Comparison of ENCODE assay signal across 1 cellular context in the genomic region with DNA sequence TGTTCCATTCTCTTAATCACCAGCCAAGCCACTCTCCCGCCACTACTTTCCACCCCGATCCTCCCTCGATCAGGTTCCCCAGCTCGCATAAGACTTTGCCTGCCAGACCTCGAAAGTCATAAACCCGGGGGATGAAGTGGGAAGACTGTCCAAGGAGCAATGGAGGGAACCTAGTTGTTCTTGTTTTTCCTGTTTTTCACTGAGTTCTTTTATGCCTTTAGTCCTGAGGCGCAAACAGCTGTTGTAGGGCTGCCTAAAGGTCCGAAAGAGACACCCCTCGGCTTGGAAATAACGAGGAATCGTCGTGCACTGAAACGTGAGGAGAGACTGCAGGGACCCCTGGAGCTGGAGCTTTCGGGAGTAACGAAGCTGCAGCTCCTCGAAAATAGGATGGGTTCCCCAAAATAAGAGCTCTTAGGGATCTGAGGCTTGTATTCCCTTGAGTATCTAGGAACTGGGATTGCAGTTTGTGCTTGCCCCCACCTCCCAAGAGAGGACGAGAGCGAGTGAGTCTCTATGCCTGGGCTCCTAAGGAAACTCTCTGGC.
TF ChIP-seq lines count a peak whose summit lies in the region.

No MANE protein-coding gene starts in this region.

TF ChIP-seq in GM12878, 131 proteins besides CTCF, POLR2A, EP300 and RAD21:
- TF ChIP-seq, protein P1, sequence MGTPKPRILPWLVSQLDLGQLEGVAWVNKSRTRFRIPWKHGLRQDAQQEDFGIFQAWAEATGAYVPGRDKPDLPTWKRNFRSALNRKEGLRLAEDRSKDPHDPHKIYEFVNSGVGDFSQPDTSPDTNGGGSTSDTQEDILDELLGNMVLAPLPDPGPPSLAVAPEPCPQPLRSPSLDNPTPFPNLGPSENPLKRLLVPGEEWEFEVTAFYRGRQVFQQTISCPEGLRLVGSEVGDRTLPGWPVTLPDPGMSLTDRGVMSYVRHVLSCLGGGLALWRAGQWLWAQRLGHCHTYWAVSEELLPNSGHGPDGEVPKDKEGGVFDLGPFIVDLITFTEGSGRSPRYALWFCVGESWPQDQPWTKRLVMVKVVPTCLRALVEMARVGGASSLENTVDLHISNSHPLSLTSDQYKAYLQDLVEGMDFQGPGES (IDR thresholded peaks at IDR 0.05), result no peak
- TF ChIP-seq MTA3 (IDR thresholded peaks at IDR 0.05; ENCODE audit: borderline replicate concordance, low read length) (no peak), NRF1 (conservative IDR thresholded peaks at IDR 0.05; ENCODE audit: low read depth, low read length) (no peak), TCF7 (IDR thresholded peaks at IDR 0.05; ENCODE audit: borderline replicate concordance) (no peak), RUNX3 (IDR thresholded peaks at IDR 0.05; ENCODE audit: low read length) (no peak), SPI1 (IDR thresholded peaks at IDR 0.05; ENCODE audit: borderline replicate concordance, insufficient read depth, low read depth, low read length) (no peak), ZBTB40 (IDR thresholded peaks at IDR 0.05; ENCODE audit: borderline replicate concordance) (no peak), POU2F2 (IDR thresholded peaks at IDR 0.05; ENCODE audit: borderline replicate concordance, low read depth, low read length) (no peak), CBX5 (IDR thresholded peaks at IDR 0.05; ENCODE audit: low read depth) (no peak)
- TF ChIP-seq, protein P2, sequence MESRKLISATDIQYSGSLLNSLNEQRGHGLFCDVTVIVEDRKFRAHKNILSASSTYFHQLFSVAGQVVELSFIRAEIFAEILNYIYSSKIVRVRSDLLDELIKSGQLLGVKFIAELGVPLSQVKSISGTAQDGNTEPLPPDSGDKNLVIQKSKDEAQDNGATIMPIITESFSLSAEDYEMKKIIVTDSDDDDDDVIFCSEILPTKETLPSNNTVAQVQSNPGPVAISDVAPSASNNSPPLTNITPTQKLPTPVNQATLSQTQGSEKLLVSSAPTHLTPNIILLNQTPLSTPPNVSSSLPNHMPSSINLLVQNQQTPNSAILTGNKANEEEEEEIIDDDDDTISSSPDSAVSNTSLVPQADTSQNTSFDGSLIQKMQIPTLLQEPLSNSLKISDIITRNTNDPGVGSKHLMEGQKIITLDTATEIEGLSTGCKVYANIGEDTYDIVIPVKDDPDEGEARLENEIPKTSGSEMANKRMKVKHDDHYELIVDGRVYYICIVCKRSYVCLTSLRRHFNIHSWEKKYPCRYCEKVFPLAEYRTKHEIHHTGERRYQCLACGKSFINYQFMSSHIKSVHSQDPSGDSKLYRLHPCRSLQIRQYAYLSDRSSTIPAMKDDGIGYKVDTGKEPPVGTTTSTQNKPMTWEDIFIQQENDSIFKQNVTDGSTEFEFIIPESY (IDR thresholded peaks at IDR 0.05), result no peak
